ENCODE assay signal across 23 cellular contexts in the genomic region with DNA sequence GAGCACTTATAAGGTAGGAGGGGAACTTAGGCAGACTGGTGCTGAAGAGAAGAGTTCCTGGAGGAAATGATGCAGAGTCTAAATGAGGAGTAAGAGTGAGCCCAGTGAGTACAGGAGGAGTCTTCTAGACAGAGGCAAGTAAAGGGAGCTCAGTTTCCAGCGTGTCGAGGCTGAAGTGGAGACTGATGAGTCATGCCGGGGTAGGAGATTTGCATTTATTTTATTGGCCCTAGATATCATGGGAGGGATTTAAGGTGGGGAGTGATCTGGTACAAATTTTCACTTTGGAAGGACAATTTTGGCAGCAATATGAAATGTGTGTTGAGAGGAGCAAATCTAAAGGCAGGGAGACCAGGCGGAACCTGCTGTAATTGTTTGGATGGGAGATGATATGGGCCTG.
"Had no signal": no experiment of that assay in that cellular context is flagged by ENCODE, and none has a peak within 500 bp of the region (broad histone marks: within the 10 kb centered on the region; RNA-seq: fewer than 3 reads in every experiment).

No MANE protein-coding gene starts in this region.

- FAIRE-seq: K562, RCC 7860 had no signal

- H3K36me3 ChIP-seq: SJCRH30 had no signal

- DNase-seq: Kasumi-1, MM.1S, NCI-H1092 treated with DMSO at 0.1 percent for 48 hours, NCI-H1436, NCI-H187, NCI-H2029, NCI-H2081 treated with DMSO at 0.1 percent for 48 hours, NCI-H2171, NCI-H226, NCI-H446, NCI-H510A, NCI-H524 treated with DMSO at 0.1 percent for 48 hours, NCI-H69, NCI-H774, SHP77, SJCRH30 had no signal

- H3K4me1 Mint-ChIP-seq: IgD-negative memory B cell had no signal

- ATAC-seq: K562 had no signal

- H3K4me3 Mint-ChIP-seq: IgD-negative memory B cell had no signal

- H3K4me2 ChIP-seq: KMS-11 had no signal

- H3K27ac ChIP-seq: HL-60, KMS-11, RWPE1, SJCRH30, SK-N-MC had no signal

- H3K36me3 Mint-ChIP-seq: IgD-negative memory B cell had no signal

- H3K9me3 ChIP-seq: SJCRH30 had no signal

- H3K27me3 ChIP-seq: SJCRH30 had no signal

- H3K4me3 ChIP-seq: K562, SJCRH30, SK-N-MC had no signal

- H3K27ac Mint-ChIP-seq: IgD-negative memory B cell had no signal

- H3K9ac ChIP-seq: KMS-11 had no signal
